10 cellular contexts compared by ENCODE assay signal in the genomic region with DNA sequence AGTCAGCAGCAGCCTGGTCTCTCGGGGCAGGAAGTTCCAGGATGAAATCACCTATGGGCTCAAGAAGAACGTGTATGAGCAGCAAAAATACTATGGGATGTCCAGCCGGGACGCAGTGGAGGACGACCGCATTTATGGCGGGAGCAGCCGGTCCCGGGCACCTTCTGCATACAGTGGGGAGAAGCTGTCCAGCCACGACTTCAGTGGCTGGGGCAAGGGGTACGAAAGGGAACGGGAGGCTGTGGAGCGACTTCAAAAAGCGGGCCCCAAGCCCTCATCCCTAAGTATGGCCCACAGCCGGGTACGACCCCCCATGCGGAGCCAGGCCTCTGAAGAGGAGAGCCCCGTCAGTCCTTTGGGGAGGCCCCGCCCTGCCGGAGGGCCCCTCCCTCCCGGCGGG. TPM values are rescaled to one million over a fixed set of nuclear protein-coding genes. Genes with fewer than 3 reads are reported as not detected.
"Had no signal": no experiment of that assay in that cellular context is flagged by ENCODE, and none has a peak within 500 bp of the region (broad histone marks: within the 10 kb centered on the region; RNA-seq: fewer than 3 reads in every experiment).

No MANE protein-coding gene starts in this region.

- H2AFZ ChIP-seq: GM23248 had no signal

- H3K27me3 Mint-ChIP-seq: IgD-negative memory B cell had no signal

- H3K9ac ChIP-seq: GM23248 had no signal

- DNase-seq: GOT3, H7, HCEC 1CT, KG1 had no signal

- H3K27ac ChIP-seq: GM23248, HL-60 had no signal

- H3K9me3 Mint-ChIP-seq: IgD-negative memory B cell had no signal

- FAIRE-seq: HepG2, K562 had no signal

- H3K4me3 Mint-ChIP-seq: IgD-negative memory B cell had no signal

- H3K4me3 ChIP-seq: GM23248, K562 had no signal

RNA-seq across cellular contexts. Expression of gene AMIGO3, which starts 57.5 kb away (rescaled TPM):
- total RNA-seq: GM23248, H4 had no signal
- polyA plus RNA-seq: HepG2 had no signal
